25 cellular contexts compared by ENCODE assay signal in the genomic region with DNA sequence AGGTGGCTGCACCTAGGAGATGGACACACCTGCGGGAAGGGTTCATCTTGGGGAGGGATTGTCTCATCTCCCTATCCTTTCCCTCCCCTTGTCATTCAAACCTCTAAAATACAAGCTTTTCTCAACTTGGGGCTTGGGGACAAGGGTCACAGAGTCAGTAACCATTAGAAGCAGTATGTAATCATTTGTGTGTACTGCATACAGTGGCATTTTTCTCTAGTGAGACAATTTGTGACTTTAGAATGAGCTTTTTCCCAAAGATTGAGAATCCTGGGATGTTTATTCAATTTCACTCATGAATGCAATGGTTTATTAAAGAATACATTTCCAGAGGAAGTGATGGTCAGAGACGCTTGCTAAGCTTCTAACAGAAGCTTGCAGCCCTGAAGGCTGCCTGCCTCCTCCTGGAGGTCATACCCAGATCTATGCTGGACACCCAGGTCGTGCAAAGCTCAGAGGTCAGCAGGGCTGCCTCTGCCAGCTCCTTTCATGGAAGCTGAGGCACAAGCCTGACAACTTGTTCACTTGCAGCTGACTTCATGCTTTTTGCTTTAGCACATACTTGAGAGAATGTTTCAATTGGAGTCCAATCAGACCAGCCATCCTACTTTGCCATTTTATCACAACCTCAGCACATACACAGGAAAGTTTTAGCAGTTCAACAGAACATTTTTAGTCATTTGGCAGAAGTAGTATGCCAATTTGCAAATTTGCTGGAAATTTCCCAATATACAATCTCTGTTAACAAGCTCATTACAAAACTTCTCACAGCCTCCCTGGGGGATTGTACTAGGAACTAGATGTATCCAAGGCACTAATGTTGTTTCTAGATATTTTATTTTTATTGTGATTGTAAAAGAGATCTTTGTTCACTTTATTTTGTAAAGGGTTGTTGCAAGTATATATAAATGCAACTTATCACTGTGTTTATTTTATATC. TPM values are rescaled to one million over a fixed set of nuclear protein-coding genes. Genes with fewer than 3 reads are reported as not detected.
DNase-seq lines count a peak whose midpoint lies in the region; ATAC-seq, FAIRE-seq and TF ChIP-seq lines count a peak whose summit lies in the region.
"Had no signal": no experiment of that assay in that cellular context is flagged by ENCODE, and none has a peak within 500 bp of the region (broad histone marks: within the 10 kb centered on the region; RNA-seq: fewer than 3 reads in every experiment).

No MANE protein-coding gene starts in this region.

- H3K9me3 ChIP-seq in adipocyte (ENCODE audit: control insufficient read depth, low read length): no peaks in the 10 kb centered on the region
- H3K9me3 ChIP-seq in HepG2 (ENCODE audit: low read length): no peaks in the 10 kb centered on the region
- no peaks in the 10 kb centered on the region for H3K9me3 ChIP-seq in aorta (ENCODE audit: control insufficient read depth, low read length)
- H3K9me3 ChIP-seq: gastrocnemius medialis, left lung, stomach had no signal

- TF ChIP-seq POLR2A in HepG2 (IDR thresholded peaks at IDR 0.05; ENCODE audit: insufficient read depth in 1 of 2, low read depth in 2 of 2, low read length in 2 of 2): no peak

- in situ Hi-C loops in HepG2 (cut with HindIII; ENCODE audit: extremely low pct_ligation_motif_present, low pct_unique_long_range_greater_than_20kb): no loop called here

- H3K27ac ChIP-seq in HepG2 (ENCODE audit: extremely low read length, insufficient read depth, low read length): no peak overlapping the region
- H3K27ac ChIP-seq in aorta (ENCODE audit: low read depth in 1 of 2, low read length in 2 of 2): peak overlapping the region; percentile 83 to 93
- H3K27ac ChIP-seq: GM23248, KMS-11, left lung, RWPE1 had no signal

- CTCF ChIA-PET in HepG2 (lab: Yijun Ruan, JAX; ENCODE audit: low intra/inter-chr PET ratio, low total read pairs): no interaction called here

- H3K4me2 ChIP-seq in HepG2 (ENCODE audit: low read depth, low read length): no peak overlapping the region
- H3K4me2 ChIP-seq: KMS-11, smooth muscle cell had no signal

- TF ChIP-seq EP300 in HepG2 (IDR thresholded peaks at IDR 0.05; ENCODE audit: low read depth in 2 of 2, low read length in 2 of 2) (no peak), HepG2 (CRISPR knock-in tag; IDR thresholded peaks at IDR 0.05; ENCODE audit: borderline replicate concordance) (no peak)

- H3K9ac ChIP-seq in adipocyte (ENCODE audit: low read length) (peak overlapping the region; percentile 22), HepG2 (ENCODE audit: insufficient read depth, low read depth, low read length) (no peak overlapping the region)
- H3K9ac ChIP-seq: GM23248, KMS-11 had no signal

- POLR2A ChIA-PET in HepG2 (lab: Yijun Ruan, JAX): no interaction called here

- H3K36me3 ChIP-seq in adipocyte (ENCODE audit: control insufficient read depth, insufficient read depth, low read length, severe bottlenecking) (no peaks in the 10 kb centered on the region), HepG2 (replicated peaks in 1 of 2; ENCODE audit: control insufficient read depth in 1 of 2, insufficient read depth in 2 of 2, low read length in 2 of 2) (no peaks in the 10 kb centered on the region), aorta (ENCODE audit: control insufficient read depth in 1 of 2, insufficient read depth in 2 of 2, low read length in 1 of 2) (no peaks in the 10 kb centered on the region)
- H3K36me3 ChIP-seq: gastrocnemius medialis, left lung, stomach had no signal

- H3K79me2 ChIP-seq in HepG2 (ENCODE audit: insufficient read depth, low read length): no peaks in the 10 kb centered on the region

- no TSS peak for BruUV-seq in HepG2 (replicated peaks; lab: Mats Ljungman, UMichigan)

- peak overlapping the region; percentile 21 for H3K4me3 ChIP-seq in adipocyte (ENCODE audit: low read length)
- H3K4me3 ChIP-seq in HepG2 (replicated peaks in 1 of 3; ENCODE audit: insufficient read depth in 1 of 3, low read depth in 2 of 3, low read length in 3 of 3): no peak overlapping the region
- no peak overlapping the region for H3K4me3 ChIP-seq in aorta (ENCODE audit: low read length in 2 of 2)
- H3K4me3 ChIP-seq: gastrocnemius medialis, GM23248, left lung, smooth muscle cell, stomach had no signal

- ATAC-seq in HepG2: peak; percentile 56
- no peak for ATAC-seq in aorta (ENCODE audit: low FRiP score)
- no peak for ATAC-seq in HG02852 (IDR thresholded peaks at IDR 0.05; ENCODE audit: unreplicated experiment)
- ATAC-seq: activated CD4-positive, alpha-beta T cell treated with anti-CD3 and anti-CD28 coated beads for 36 hours; activated CD8-positive, alpha-beta T cell treated with anti-CD3 and anti-CD28 coated beads, Interleukin-2, amount 10 ng/mL, durations not matched to agents 7 days and 5 days; gastrocnemius medialis; left lung; SK-N-SH treated with all-trans-retinoic acid at 6 μM for 48 hours had no signal

- H2AFZ ChIP-seq in HepG2 (ENCODE audit: low read length): no peak overlapping the region
- H2AFZ ChIP-seq: GM23248 had no signal

- TF ChIP-seq CTCF in HepG2 (CRISPR knock-in tag; IDR thresholded peaks at IDR 0.05): no peak

- intact Hi-C loops in HepG2 (cut with micrococcal nuclease; ENCODE audit: unreplicated experiment) (loop anchor here (10.0 kb wide), 1 partner anchor 231 kb away; no protein-coding TSS in a partner anchor), aorta (cut with DNase I) (loop anchor here (5.0 to 10.0 kb wide), 3 partner anchors 61 to 211 kb away; no protein-coding TSS in a partner anchor)

- 0% methylated on average over 2 of the region's 3 CpGs for WGBS in HepG2 (ENCODE audit: low lambda C conversion rate)
- WGBS in aorta, 2 donors: 31 to 35% methylated on average over 3 of the region's 3 CpGs

- peak; percentile 32 for FAIRE-seq in HepG2 (lab: Jason Lieb, UNC)

- TF ChIP-seq RAD21 in HepG2 (CRISPR knock-in tag; IDR thresholded peaks at IDR 0.05): no peak

- DNase-seq in adipocyte (ENCODE audit: low read depth) (peak; percentile 58), fibroblast of peridontal ligament (ENCODE audit: extremely low read depth) (peak; percentile 19), HepG2 (ENCODE audit: low spot score) (no peak), aorta (no peak), LoVo (ENCODE audit: low spot score) (no peak)
- no peak for DNase-seq in stimulated activated CD4-positive, alpha-beta T cell treated with anti-CD3 and anti-CD28 coated beads, Interleukin-4, amount 100 ng/mL, for 1 hour
- DNase-seq: activated CD4-positive, alpha-beta T cell treated with anti-CD3 and anti-CD28 coated beads for 36 hours; activated CD8-positive, alpha-beta T cell treated with anti-CD3 and anti-CD28 coated beads, Interleukin-2, amount 10 ng/mL, durations not matched to agents 7 days and 5 days; activated effector memory CD4-positive, alpha-beta T cell treated with Interleukin-2 at 50 U/mL for 16 hours; activated naive CD8-positive, alpha-beta T cell treated with anti-CD3 and anti-CD28 coated beads for 36 hours; DND-41; gastrocnemius medialis; GM23248; left lung; naive B cell; NCI-H1436 treated with DMSO at 0.1 percent for 48 hours; nucleus accumbens; stimulated activated CD4-positive, alpha-beta T cell treated with anti-CD3 and anti-CD28 coated beads, Interleukin-1b, Interleukin-23, amount 100 ng/mL, for 48 hours; stomach had no signal

- H3K4me1 ChIP-seq in adipocyte (ENCODE audit: control insufficient read depth, insufficient read depth, low read length) (peaks cover 46% of the 10 kb centered on the region), HepG2 (ENCODE audit: insufficient read depth, low read length) (peaks cover 33% of the 10 kb centered on the region), aorta (ENCODE audit: control insufficient read depth in 1 of 2, insufficient read depth in 2 of 2, low read length in 2 of 2) (peaks cover 3 to 9% of the 10 kb centered on the region in 2 donors)
- H3K4me1 ChIP-seq: left lung had no signal

- no peaks in the 10 kb centered on the region for H4K20me1 ChIP-seq in HepG2 (ENCODE audit: insufficient read depth, low read length)

- H3K27me3 ChIP-seq in adipocyte (replicated peaks; ENCODE audit: control insufficient read depth, insufficient read depth, low read length) (no peaks in the 10 kb centered on the region), HepG2 (ENCODE audit: control insufficient read depth in 1 of 2, insufficient read depth in 2 of 2, low read length in 2 of 2) (peaks cover 0 to 2% of the 10 kb centered on the region in 2 experiments; a peak in 1 of 5 replicates), aorta (ENCODE audit: control insufficient read depth in 1 of 2, insufficient read depth in 2 of 2, low read length in 1 of 2) (no peaks in the 10 kb centered on the region)
- H3K27me3 ChIP-seq: gastrocnemius medialis had no signal

TF ChIP-seq in HepG2, 621 proteins besides CTCF, POLR2A, EP300 and RAD21 (continues in another document):
- TF ChIP-seq RARG (CRISPR knock-in tag; IDR thresholded peaks at IDR 0.05; ENCODE audit: low read depth) (no peak), NR2F1 (CRISPR knock-in tag; IDR thresholded peaks at IDR 0.05) (peak in 1 of 2 experiments; percentile 34; a peak in 1 of 4 replicates)

RNA-seq across cellular contexts. Expression of a gene that starts 25.6 kb away (rescaled TPM):
- total RNA-seq in HepG2 (2016; rRNA removed; fragmentation: Illumina TruSeq; extraction: Trizol) (20.8 and 28.7 TPM in 2 replicates), aorta (10 to 100 TPM; 10.9 to 31.2 TPM)
- total RNA-seq in HepG2 (2016; cell fraction: cytosol; rRNA removed; fragmentation: Illumina TruSeq; extraction: Trizol; ENCODE audit: low read depth): 5.0 and 5.4 TPM in 2 replicates
- total RNA-seq in HepG2 (2016; cell fraction: insoluble cytoplasmic fraction; rRNA removed; fragmentation: Illumina TruSeq; extraction: Trizol): 19.2 and 30.5 TPM in 2 replicates
- 7.0 and 9.4 TPM in 2 replicates for total RNA-seq in HepG2 (2016; cell fraction: membrane; rRNA removed; fragmentation: Illumina TruSeq; extraction: Trizol)
- 31.8 and 38.2 TPM in 2 replicates for total RNA-seq in HepG2 (2016; cell fraction: nucleus; rRNA removed; fragmentation: Illumina TruSeq; extraction: Trizol)
- polyA plus RNA-seq in HepG2 (2011; rRNA removed) (10.5 and 11.2 TPM in 2 replicates), aorta (10 to 100 TPM; 14.4 to 91.2 TPM)
- polyA plus RNA-seq in HepG2 (2011; cell fraction: cytosol; rRNA removed): 7.0 and 9.9 TPM in 2 replicates
- 20.7 and 30.5 TPM in 2 replicates for polyA plus RNA-seq in HepG2 (2011; cell fraction: nucleus; rRNA removed)
- polyA plus RNA-seq in HepG2 (2012): 19.0 TPM in 2 replicates
- 2.5 and 2.7 TPM in 2 replicates for polyA plus RNA-seq in HepG2 (2016; cell fraction: cytosol; fragmentation: Illumina TruSeq; extraction: Trizol; ENCODE audit: low read depth)
- 18.2 and 19.3 TPM in 2 replicates for polyA plus RNA-seq in HepG2 (2016; cell fraction: insoluble cytoplasmic fraction; fragmentation: Illumina TruSeq; extraction: Trizol; ENCODE audit: low read depth)
- polyA plus RNA-seq in HepG2 (2016; cell fraction: membrane; fragmentation: Illumina TruSeq; extraction: Trizol; ENCODE audit: low read depth): 2.9 and 5.1 TPM in 2 replicates
- polyA plus RNA-seq in HepG2 (2016; cell fraction: nucleus; fragmentation: Illumina TruSeq; extraction: Trizol; ENCODE audit: insufficient read depth, low read depth): 40.2 and 43.0 TPM in 2 replicates
- 0.05 and 25.1 TPM in 2 replicates for polyA minus RNA-seq in HepG2 (2011; rRNA and poly(A)+ RNA removed; ENCODE audit: low replicate concordance)
- 6.9 and 7.7 TPM in 2 replicates for polyA minus RNA-seq in HepG2 (2011; cell fraction: cytosol; rRNA and poly(A)+ RNA removed)
- polyA minus RNA-seq in HepG2 (2011; cell fraction: nucleus; rRNA and poly(A)+ RNA removed): 20.6 and 24.5 TPM in 2 replicates
- total RNA-seq: activated CD8-positive, alpha-beta T cell treated with anti-CD3 and anti-CD28 coated beads, Interleukin-2, amount 10 ng/mL, durations not matched to agents 7 days and 5 days; activated naive CD8-positive, alpha-beta T cell treated with anti-CD3 and anti-CD28 coated beads for 36 hours; GM23248; pulmonary artery endothelial cell; smooth muscle cell had no signal
- polyA plus RNA-seq: GM23248 had no signal

Comparison
In these comparisons a context has a peak if more than half of its experiments do, and no peak if none do; other contexts are left out.
1. DNase-seq: peak in adipocyte (single experiment) and fibroblast of peridontal ligament (single experiment); none in HepG2 (single experiment), aorta (0 of 2), stimulated activated CD4-positive, alpha-beta T cell treated with anti-CD3 and anti-CD28 coated beads, Interleukin-4, amount 100 ng/mL, for 1 hour (single experiment) and LoVo (single experiment).